Comparison of ENCODE assay signal across 14 cellular contexts in genomic region chr10:77919713-77920108, GRCh38. TPM values are rescaled to one million over a fixed set of nuclear protein-coding genes. Genes with fewer than 3 reads are reported as not detected.
DNase-seq lines count a peak whose midpoint lies in the region; ATAC-seq, FAIRE-seq and TF ChIP-seq lines count a peak whose summit lies in the region.
"Had no signal": no experiment of that assay in that cellular context is flagged by ENCODE, and none has a peak within 500 bp of the region (broad histone marks: within the 10 kb centered on the region; RNA-seq: fewer than 3 reads in every experiment).

No MANE protein-coding gene starts in this region.

- no peak overlapping the region for H3K23ac ChIP-seq in trophoblast cell (ENCODE audit: low read length)

- no peaks in the 10 kb centered on the region for H3K36me3 Mint-ChIP-seq in activated naive CD4-positive, alpha-beta T cell treated with anti-CD3 and anti-CD28 coated beads for 36 hours (ENCODE audit: low read depth)
- H3K36me3 Mint-ChIP-seq in effector memory CD8-positive, alpha-beta T cell (ENCODE audit: insufficient read depth), result no peaks in the 10 kb centered on the region
- H3K36me3 Mint-ChIP-seq: activated naive CD8-positive, alpha-beta T cell treated with anti-CD3 and anti-CD28 coated beads for 36 hours had no signal

- peak overlapping the region; percentile 35 for H3K4ac ChIP-seq in trophoblast cell (ENCODE audit: low read depth, low read length)

- H3K4me2 ChIP-seq in fibroblast of lung (ENCODE audit: extremely low read depth, insufficient read depth, low read length), result no peak overlapping the region
- no peak overlapping the region for H3K4me2 ChIP-seq in trophoblast cell (ENCODE audit: low read length)

- POLR2A ChIA-PET in RWPE1 (lab: Yijun Ruan, JAX; ENCODE audit: low non-redundant PET), result no interaction called here

- no peak for ATAC-seq in effector memory CD8-positive, alpha-beta T cell (replicated peaks)
- ATAC-seq: activated CD8-positive, alpha-beta T cell treated with anti-CD3 and anti-CD28 coated beads, Interleukin-2, amount 10 ng/mL, durations not matched to agents 7 days and 5 days had no signal

- H3K9me3 Mint-ChIP-seq in activated naive CD4-positive, alpha-beta T cell treated with anti-CD3 and anti-CD28 coated beads for 36 hours, result no peaks in the 10 kb centered on the region
- no peaks in the 10 kb centered on the region for H3K9me3 Mint-ChIP-seq in effector memory CD8-positive, alpha-beta T cell
- H3K9me3 Mint-ChIP-seq: activated naive CD8-positive, alpha-beta T cell treated with anti-CD3 and anti-CD28 coated beads for 36 hours had no signal

- no peak overlapping the region for H3K4me3 ChIP-seq in fibroblast of lung (replicated peaks in 1 of 4; ENCODE audit: control extremely low read depth in 1 of 4, insufficient read depth in 1 of 4, low read depth in 3 of 4, low read length in 4 of 4)
- H3K4me3 ChIP-seq in trophoblast cell (ENCODE audit: low read depth, low read length), result no peak overlapping the region

- H4K91ac ChIP-seq in trophoblast cell (ENCODE audit: low read depth, low read length), result no peak overlapping the region

- H3K14ac ChIP-seq in trophoblast cell (ENCODE audit: low read length), result no peak overlapping the region

- H3K27me3 Mint-ChIP-seq in activated naive CD4-positive, alpha-beta T cell treated with anti-CD3 and anti-CD28 coated beads for 36 hours (ENCODE audit: low read depth), result peaks cover 26% of the 10 kb centered on the region
- peaks cover 0 to 4% of the 10 kb centered on the region in 2 donors for H3K27me3 Mint-ChIP-seq in effector memory CD8-positive, alpha-beta T cell

- no peak overlapping the region for H3K18ac ChIP-seq in trophoblast cell (ENCODE audit: low read length)

- no peaks in the 10 kb centered on the region for H4K20me1 ChIP-seq in fibroblast of lung (ENCODE audit: control insufficient read depth, extremely low read depth, insufficient read depth, low read length)

- H3K4me1 ChIP-seq in fibroblast of lung (ENCODE audit: control insufficient read depth, extremely low read depth, insufficient read depth, low read length), result peaks cover 12% of the 10 kb centered on the region
- peaks cover 17 to 24% of the 10 kb centered on the region in 2 experiments for H3K4me1 ChIP-seq in trophoblast cell (ENCODE audit: control insufficient read depth in 1 of 2, insufficient read depth in 2 of 2, low read length in 2 of 2)

- no peak overlapping the region for H2BK12ac ChIP-seq in trophoblast cell (ENCODE audit: low read length)

- no peak overlapping the region for H4K8ac ChIP-seq in trophoblast cell (ENCODE audit: low read depth, low read length)

- H3K27ac ChIP-seq in RWPE1 (no peak overlapping the region), fibroblast of lung (ENCODE audit: insufficient read depth, low read length) (no peak overlapping the region), trophoblast cell (ENCODE audit: low read depth, low read length) (no peak overlapping the region)

- no peaks in the 10 kb centered on the region for H3K27me3 ChIP-seq in fibroblast of lung (ENCODE audit: control insufficient read depth, insufficient read depth, low read length)
- H3K27me3 ChIP-seq in trophoblast cell (ENCODE audit: insufficient read depth, low read length), result no peaks in the 10 kb centered on the region

- no peak for TF ChIP-seq POLR2A in H54 (IDR thresholded peaks at IDR 0.05; ENCODE audit: low read depth, low read length)
- TF ChIP-seq POLR2A in GM12891 (IDR thresholded peaks at IDR 0.05; ENCODE audit: low read depth, low read length), result no peak

- TF ChIP-seq CTCF in RWPE1 (conservative IDR thresholded peaks at IDR 0.05; ENCODE audit: low read depth) (no peak), fibroblast of lung (conservative IDR thresholded peaks at IDR 0.05 in 1 of 2, IDR thresholded peaks at IDR 0.05 in 1 of 2; ENCODE audit: low read depth in 1 of 2, low read length in 2 of 2) (no peak)

- H4K12ac ChIP-seq in trophoblast cell (ENCODE audit: low read depth, low read length), result no peak overlapping the region

- H3K79me2 ChIP-seq in fibroblast of lung (ENCODE audit: control insufficient read depth, insufficient read depth, low read length) (peaks cover 68% of the 10 kb centered on the region), trophoblast cell (ENCODE audit: control insufficient read depth, insufficient read depth, low read length, poor library complexity) (peaks cover 20% of the 10 kb centered on the region)

- H2BK120ac ChIP-seq in trophoblast cell (ENCODE audit: insufficient read depth, low read length, poor library complexity), result no peak overlapping the region

- no peak overlapping the region for H2AK5ac ChIP-seq in trophoblast cell (ENCODE audit: low read length)

- H3K4me3 Mint-ChIP-seq in activated naive CD4-positive, alpha-beta T cell treated with anti-CD3 and anti-CD28 coated beads for 36 hours, result no peak overlapping the region
- no peak overlapping the region for H3K4me3 Mint-ChIP-seq in effector memory CD8-positive, alpha-beta T cell
- H3K4me3 Mint-ChIP-seq: activated CD8-positive, alpha-beta T cell treated with anti-CD3 and anti-CD28 coated beads, Interleukin-2, amount 10 ng/mL, durations not matched to agents 7 days and 5 days; activated naive CD8-positive, alpha-beta T cell treated with anti-CD3 and anti-CD28 coated beads for 36 hours had no signal

- H3K36me3 ChIP-seq in fibroblast of lung (ENCODE audit: control insufficient read depth, insufficient read depth, low read length), result no peaks in the 10 kb centered on the region
- H3K36me3 ChIP-seq in trophoblast cell (ENCODE audit: control insufficient read depth in 1 of 2, insufficient read depth in 2 of 2, low read length in 2 of 2), result peaks cover 2 to 3% of the 10 kb centered on the region in 2 experiments

- DNase-seq in H54 (ENCODE audit: insufficient read length, low spot score) (peak; percentile 89), RWPE1 (ENCODE audit: low spot score) (peak; percentile 88), fibroblast of lung (ENCODE audit: low read depth in 2 of 2) (peak; percentile 47 to 70), trophoblast cell (peak; percentile 67 to 79), GM12891 (ENCODE audit: insufficient read length, low spot score) (no peak), AG20443 (ENCODE audit: low spot score) (no peak)
- DNase-seq in activated naive CD4-positive, alpha-beta T cell treated with anti-CD3 and anti-CD28 coated beads for 36 hours, result no peak
- DNase-seq in effector memory CD8-positive, alpha-beta T cell, result no peak
- DNase-seq: activated CD8-positive, alpha-beta T cell treated with anti-CD3 and anti-CD28 coated beads, Interleukin-2, amount 10 ng/mL, durations not matched to agents 7 days and 5 days; activated naive CD8-positive, alpha-beta T cell treated with anti-CD3 and anti-CD28 coated beads for 36 hours; kidney; NCI-H748 treated with DMSO at 0.1 percent for 48 hours; nucleus accumbens; stimulated activated CD4-positive, alpha-beta T cell treated with anti-CD3 and anti-CD28 coated beads, Interleukin-4, amount 100 ng/mL, for 4 hours had no signal

- no peak overlapping the region for H3K9ac ChIP-seq in fibroblast of lung (ENCODE audit: insufficient read depth, low read length)
- H3K9ac ChIP-seq in trophoblast cell (ENCODE audit: low read length), result no peak overlapping the region

- intact Hi-C loops in activated naive CD4-positive, alpha-beta T cell treated with anti-CD3 and anti-CD28 coated beads for 36 hours (cut with micrococcal nuclease), result no loop called here

- H3K79me1 ChIP-seq in trophoblast cell (ENCODE audit: low read length), result no peaks in the 10 kb centered on the region

- H3K27ac Mint-ChIP-seq in activated naive CD4-positive, alpha-beta T cell treated with anti-CD3 and anti-CD28 coated beads for 36 hours, result no peak overlapping the region
- no peak overlapping the region for H3K27ac Mint-ChIP-seq in effector memory CD8-positive, alpha-beta T cell
- H3K27ac Mint-ChIP-seq: activated CD8-positive, alpha-beta T cell treated with anti-CD3 and anti-CD28 coated beads, Interleukin-2, amount 10 ng/mL, durations not matched to agents 7 days and 5 days; activated naive CD8-positive, alpha-beta T cell treated with anti-CD3 and anti-CD28 coated beads for 36 hours had no signal

- H3K4me1 Mint-ChIP-seq in activated naive CD4-positive, alpha-beta T cell treated with anti-CD3 and anti-CD28 coated beads for 36 hours (ENCODE audit: low read depth), result no peaks in the 10 kb centered on the region
- peaks cover 15 to 17% of the 10 kb centered on the region in 2 donors for H3K4me1 Mint-ChIP-seq in effector memory CD8-positive, alpha-beta T cell (ENCODE audit: low read depth in 2 of 2)
- H3K4me1 Mint-ChIP-seq: activated naive CD8-positive, alpha-beta T cell treated with anti-CD3 and anti-CD28 coated beads for 36 hours had no signal

- FAIRE-seq in H54 (lab: Jason Lieb, UNC), result peak; percentile 23
- FAIRE-seq in GM12891 (lab: Jason Lieb, UNC), result no peak
- FAIRE-seq: kidney had no signal

- H2AFZ ChIP-seq in fibroblast of lung (ENCODE audit: low read length), result no peak overlapping the region
- H2AFZ ChIP-seq in trophoblast cell (ENCODE audit: insufficient read depth, low read length, poor library complexity), result no peak overlapping the region

- WGBS in trophoblast cell (ENCODE audit: extremely low coverage, insufficient coverage, insufficient read length), result no CpG with 5 or more reads among the region's 4 CpGs

- H2BK5ac ChIP-seq in trophoblast cell (ENCODE audit: low read depth, low read length, poor library complexity), result no peak overlapping the region

- CTCF ChIA-PET in RWPE1 (lab: Yijun Ruan, JAX), result interaction anchor here (0.6 to 1.4 kb wide), 4 partner anchors 73 to 158 kb away, joined by 3 to 9 read pairs (median 4); no protein-coding TSS in a partner anchor
- CTCF ChIA-PET in activated naive CD4-positive, alpha-beta T cell treated with anti-CD3 and anti-CD28 coated beads for 36 hours (lab: Charles Lee), result no interaction called here

- H3K9me3 ChIP-seq in fibroblast of lung (ENCODE audit: control insufficient read depth, insufficient read depth, low read depth, low read length) (no peaks in the 10 kb centered on the region), trophoblast cell (ENCODE audit: insufficient read depth, low read depth, low read length) (no peaks in the 10 kb centered on the region)

TF ChIP-seq in GM12891, 5 proteins besides CTCF, POLR2A, EP300 and RAD21:
- TF ChIP-seq POLR2AphosphoS5 (IDR thresholded peaks at IDR 0.05; ENCODE audit: low read depth, low read length) (no peak), PAX5 (IDR thresholded peaks at IDR 0.05; ENCODE audit: insufficient read depth, low read length, severe bottlenecking) (no peak), SPI1 (IDR thresholded peaks at IDR 0.05; ENCODE audit: low read depth, low read length) (no peak), TAF1 (IDR thresholded peaks at IDR 0.05; ENCODE audit: low read depth, low read length) (no peak)

RNA-seq across cellular contexts. Expression of gene DLG5, which starts 6.8 kb away (rescaled TPM):
- 40.1 and 40.8 TPM in 2 replicates for total RNA-seq in fibroblast of lung
- polyA plus RNA-seq in fibroblast of lung, result 15.3 and 22.9 TPM in 2 replicates
- 24.4 and 29.7 TPM in 2 replicates for polyA plus RNA-seq in fibroblast of lung (2012)
- 80.9 and 123 TPM in 2 replicates for polyA minus RNA-seq in fibroblast of lung (ENCODE audit: low replicate concordance)
- 82.9 and 86.6 TPM in 2 replicates for polyA plus RNA-seq in trophoblast cell (2013)
- 1 to 10 TPM; 2.6 to 3.3 TPM for total RNA-seq in activated naive CD4-positive, alpha-beta T cell treated with anti-CD3 and anti-CD28 coated beads for 36 hours
- polyA plus RNA-seq in GM12891 (2012; ENCODE audit: low read depth, missing spikeins), result 1.7 TPM

Comparison
In these comparisons a context has a peak if more than half of its experiments do, and no peak if none do; other contexts are left out.
1. DNase-seq: peak in H54 (single experiment), RWPE1 (single experiment), fibroblast of lung (2 of 2) and trophoblast cell (2 of 2); none in activated naive CD4-positive, alpha-beta T cell treated with anti-CD3 and anti-CD28 coated beads for 36 hours (single experiment), effector memory CD8-positive, alpha-beta T cell (0 of 3), GM12891 (single experiment) and AG20443 (single experiment).